Comparison of ENCODE assay signal across 1 cellular context in the genomic region with DNA sequence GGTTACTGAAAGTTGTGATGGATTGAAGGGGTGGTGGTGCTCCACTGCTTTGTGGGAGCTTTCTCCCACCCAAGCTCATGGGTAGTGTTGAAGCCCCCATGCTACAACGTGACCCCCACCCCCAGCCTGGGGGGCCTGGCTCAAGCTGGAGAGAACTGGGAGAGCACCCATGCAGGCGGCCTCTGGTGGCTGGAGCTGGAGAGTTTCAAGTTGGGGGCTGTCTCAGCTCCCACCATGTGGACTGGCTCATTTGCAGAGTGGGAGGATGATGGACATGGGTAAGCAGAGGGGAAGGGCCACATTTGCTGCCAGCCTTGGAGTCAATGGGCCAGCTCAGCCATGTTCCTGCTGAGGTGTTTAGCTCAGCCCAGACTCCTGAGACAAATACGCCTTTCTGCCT.
TF ChIP-seq lines count a peak whose summit lies in the region.

No MANE protein-coding gene starts in this region.

TF ChIP-seq in SK-N-SH treated with all-trans-retinoic acid at 6 μM for 48 hours, 23 proteins besides CTCF, POLR2A, EP300 and RAD21 (continued from another document):
- TF ChIP-seq, protein P1, sequence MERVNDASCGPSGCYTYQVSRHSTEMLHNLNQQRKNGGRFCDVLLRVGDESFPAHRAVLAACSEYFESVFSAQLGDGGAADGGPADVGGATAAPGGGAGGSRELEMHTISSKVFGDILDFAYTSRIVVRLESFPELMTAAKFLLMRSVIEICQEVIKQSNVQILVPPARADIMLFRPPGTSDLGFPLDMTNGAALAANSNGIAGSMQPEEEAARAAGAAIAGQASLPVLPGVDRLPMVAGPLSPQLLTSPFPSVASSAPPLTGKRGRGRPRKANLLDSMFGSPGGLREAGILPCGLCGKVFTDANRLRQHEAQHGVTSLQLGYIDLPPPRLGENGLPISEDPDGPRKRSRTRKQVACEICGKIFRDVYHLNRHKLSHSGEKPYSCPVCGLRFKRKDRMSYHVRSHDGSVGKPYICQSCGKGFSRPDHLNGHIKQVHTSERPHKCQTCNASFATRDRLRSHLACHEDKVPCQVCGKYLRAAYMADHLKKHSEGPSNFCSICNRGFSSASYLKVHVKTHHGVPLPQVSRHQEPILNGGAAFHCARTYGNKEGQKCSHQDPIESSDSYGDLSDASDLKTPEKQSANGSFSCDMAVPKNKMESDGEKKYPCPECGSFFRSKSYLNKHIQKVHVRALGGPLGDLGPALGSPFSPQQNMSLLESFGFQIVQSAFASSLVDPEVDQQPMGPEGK (CRISPR knock-in tag; IDR thresholded peaks at IDR 0.05; ENCODE audit: borderline replicate concordance), result no peak
- no peak for TF ChIP-seq OSR1 (CRISPR knock-in tag; IDR thresholded peaks at IDR 0.05)
- no peak for TF ChIP-seq ISL1 (CRISPR knock-in tag; IDR thresholded peaks at IDR 0.05)
- no peak for TF ChIP-seq ZNF565 (CRISPR knock-in tag; conservative IDR thresholded peaks at IDR 0.05; ENCODE audit: low read depth)
- no peak for TF ChIP-seq ZFP30 (CRISPR knock-in tag; IDR thresholded peaks at IDR 0.05)
TF ChIP-seq in SK-N-SH treated with all-trans-retinoic acid at 6 μM for 48 hours: peak in this region for 0.
